Comparison of ENCODE assay signal across 8 cellular contexts in the genomic region with DNA sequence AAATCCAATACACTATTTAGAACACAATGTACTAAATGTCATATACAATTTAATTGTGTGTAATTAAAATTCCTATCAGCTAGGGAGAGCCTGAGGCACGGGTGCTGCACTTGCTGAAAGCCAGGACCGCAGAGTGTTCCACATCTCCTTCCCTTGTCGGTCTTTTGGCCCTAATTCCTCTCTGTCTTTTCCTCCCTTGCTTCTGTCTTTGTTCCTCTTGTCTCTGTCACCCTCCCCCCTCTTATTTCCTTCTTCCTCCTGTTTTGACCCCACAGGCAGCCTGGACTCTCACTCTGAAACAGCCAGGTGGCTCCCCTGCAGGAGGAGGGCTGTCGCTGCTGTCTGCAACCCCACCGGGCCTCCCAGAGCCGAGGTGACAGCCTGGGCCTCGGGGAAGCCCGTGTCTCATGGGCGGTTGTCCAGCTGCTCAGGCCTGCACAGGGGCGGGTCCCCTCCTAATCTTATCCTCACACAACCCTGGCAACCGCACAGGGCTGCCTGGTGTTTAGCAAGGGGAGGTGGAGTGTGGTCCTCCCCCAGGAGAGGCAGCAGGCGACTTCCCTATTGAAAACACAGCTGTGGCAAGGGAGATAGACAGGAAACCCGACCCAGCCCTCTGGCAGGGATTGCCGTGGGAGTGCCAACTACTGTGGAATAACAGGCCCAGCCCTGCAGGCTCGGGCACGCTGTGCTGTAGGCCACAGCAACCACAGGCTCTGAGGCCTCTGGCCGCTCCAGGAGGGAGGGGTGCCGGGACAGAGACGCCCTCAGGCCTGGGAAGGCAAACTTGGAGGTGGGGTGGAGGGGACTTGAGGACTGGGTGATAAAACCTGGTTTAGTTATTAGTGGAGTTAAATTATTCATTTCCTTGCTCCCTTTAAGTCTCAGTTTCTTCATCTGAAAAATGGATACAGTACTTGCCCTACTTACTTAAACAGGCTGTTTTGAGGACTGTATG.
DNase-seq lines count a peak whose midpoint lies in the region; ATAC-seq, FAIRE-seq and TF ChIP-seq lines count a peak whose summit lies in the region.

No MANE protein-coding gene starts in this region.

- ATAC-seq in HG03159 (IDR thresholded peaks at IDR 0.05; ENCODE audit: unreplicated experiment), result peak; percentile 92
- peak; percentile 63 for ATAC-seq in WTC11

- no peak for TF ChIP-seq CTCF in WTC11 (IDR thresholded peaks at IDR 0.05)
- TF ChIP-seq CTCF in foreskin fibroblast (IDR thresholded peaks at IDR 0.05; ENCODE audit: low read depth, low read length), result no peak
- TF ChIP-seq CTCF in nephron progenitor cell (IDR thresholded peaks at IDR 0.05), result peak; percentile 7

- no peaks in the 10 kb centered on the region for H3K27me3 Mint-ChIP-seq in WTC11 (ENCODE audit: low read depth)
- H3K27me3 Mint-ChIP-seq in nephron progenitor cell (ENCODE audit: low read depth, poor library complexity), result no peaks in the 10 kb centered on the region

- H3K9me3 Mint-ChIP-seq in WTC11 (no peaks in the 10 kb centered on the region), nephron progenitor cell (no peaks in the 10 kb centered on the region)

- FAIRE-seq in GM19239 (lab: Jason Lieb, UNC), result peak; percentile 89

- H3K27ac Mint-ChIP-seq in WTC11 (peak overlapping the region; percentile 81), nephron progenitor cell (no peak overlapping the region)

- H3K4me1 Mint-ChIP-seq in WTC11 (peaks cover 77% of the 10 kb centered on the region), nephron progenitor cell (peaks cover 80% of the 10 kb centered on the region)

- POLR2A ChIA-PET in WTC11 (lab: Charles Lee), result interaction anchor here (0.9 kb wide), 1 partner anchor 71 kb away, joined by 3 read pairs; no protein-coding TSS in a partner anchor

- no peaks in the 10 kb centered on the region for H3K36me3 Mint-ChIP-seq in WTC11
- H3K36me3 Mint-ChIP-seq in nephron progenitor cell (ENCODE audit: low read depth), result no peaks in the 10 kb centered on the region

- peak overlapping the region; percentile 5; the same call in 1 of the 2 replicates for H3K4me3 Mint-ChIP-seq in WTC11
- peak overlapping the region; percentile 50 for H3K4me3 Mint-ChIP-seq in nephron progenitor cell

- peak; percentile 99 for DNase-seq in DMS 273 treated with DMSO at 0.1 percent for 48 hours (lab: John Stamatoyannopoulos, UW)
- DNase-seq in GM19239 (ENCODE audit: insufficient read length, low spot score), result peak; percentile 88
- DNase-seq in NCI-H2196 (lab: John Stamatoyannopoulos, UW; ENCODE audit: unreplicated experiment), result peak; percentile 88
- DNase-seq in WTC11 (ENCODE audit: low spot score), result peak; percentile 72
- DNase-seq in foreskin fibroblast, result peak; percentile 89 to 93
- peak; percentile 55 for DNase-seq in nephron progenitor cell
- DNase-seq in effector CD8-positive, alpha-beta T cell (lab: John Stamatoyannopoulos, UW), result no peak

- H3K4me3 ChIP-seq in foreskin fibroblast (ENCODE audit: low read depth in 1 of 2, low read length in 2 of 2), result no peak overlapping the region

- CTCF ChIA-PET in WTC11 (lab: Charles Lee), result interaction anchor here (1.2 to 4.4 kb wide), 4 partner anchors 47 to 419 kb away, joined by 4 to 20 read pairs (median 6); no protein-coding TSS in a partner anchor

TF ChIP-seq in WTC11, 78 proteins besides CTCF, POLR2A, EP300 and RAD21 (continues in another document):
- 0 out of 2 replicates have a peak, but pooled peaks have one; percentile 28 for TF ChIP-seq GTF2I (CRISPR knock-in tag; conservative IDR thresholded peaks at IDR 0.05)
- no peak for TF ChIP-seq ARID4B (CRISPR knock-in tag; IDR thresholded peaks at IDR 0.05; ENCODE audit: borderline replicate concordance)
- TF ChIP-seq IRF1 (CRISPR knock-in tag; IDR thresholded peaks at IDR 0.05), result no peak
- no peak for TF ChIP-seq ELF4 (CRISPR knock-in tag; IDR thresholded peaks at IDR 0.05; ENCODE audit: low read depth)
- TF ChIP-seq ZNF121 (CRISPR knock-in tag; IDR thresholded peaks at IDR 0.05), result peak; percentile 94
- TF ChIP-seq ZNF281 (CRISPR knock-in tag; IDR thresholded peaks at IDR 0.05), result no peak; the same call in 1 of the 2 replicates
- TF ChIP-seq EMX1 (CRISPR knock-in tag; IDR thresholded peaks at IDR 0.05), result no peak
- TF ChIP-seq ZNF317 (CRISPR knock-in tag; IDR thresholded peaks at IDR 0.05; ENCODE audit: borderline replicate concordance, low read depth), result no peak
- TF ChIP-seq ATF1 (CRISPR knock-in tag; IDR thresholded peaks at IDR 0.05), result no peak
- no peak for TF ChIP-seq MLX (CRISPR knock-in tag; IDR thresholded peaks at IDR 0.05)
- no peak for TF ChIP-seq RELA (CRISPR knock-in tag; IDR thresholded peaks at IDR 0.05; ENCODE audit: borderline replicate concordance)
- no peak for TF ChIP-seq NFATC4 (CRISPR knock-in tag; IDR thresholded peaks at IDR 0.05)
- TF ChIP-seq SP1 (CRISPR knock-in tag; conservative IDR thresholded peaks at IDR 0.05), result peak; percentile 59; the same call in 1 of the 2 replicates
- no peak for TF ChIP-seq ESRRA (CRISPR knock-in tag; IDR thresholded peaks at IDR 0.05; ENCODE audit: borderline replicate concordance)
- TF ChIP-seq ETV6 (CRISPR knock-in tag; IDR thresholded peaks at IDR 0.05), result peak; percentile 81
